Comparison of ENCODE assay signal across 8 cellular contexts in the genomic region with DNA sequence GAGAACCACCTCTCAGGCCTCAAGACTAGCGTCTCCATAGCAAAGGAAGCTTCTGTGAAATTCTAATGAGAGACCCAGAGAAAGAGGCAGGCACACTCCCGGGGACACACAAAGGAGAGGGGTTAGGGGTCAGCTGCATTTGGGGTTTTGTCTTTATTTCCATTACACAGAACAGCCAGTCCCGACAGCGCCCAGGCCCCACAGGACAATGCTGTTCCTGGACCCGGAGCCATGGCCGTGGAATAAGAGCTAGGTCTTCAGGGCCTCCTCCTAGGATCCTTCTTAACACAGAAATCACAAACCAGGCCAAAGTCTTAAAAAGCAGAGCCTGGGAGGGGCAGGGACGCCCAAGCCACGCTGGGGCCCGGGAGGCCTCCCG. TPM values are rescaled to one million over a fixed set of nuclear protein-coding genes. Genes with fewer than 3 reads are reported as not detected.
DNase-seq lines count a peak whose midpoint lies in the region; ATAC-seq and TF ChIP-seq lines count a peak whose summit lies in the region.

No MANE protein-coding gene starts in this region.

- H3K9ac ChIP-seq in KMS-11: peak overlapping the region; percentile 8; the same call in 1 of the 2 replicates

- no peaks in the 10 kb centered on the region for H3K79me2 ChIP-seq in KMS-11 (ENCODE audit: insufficient read depth, low read depth)

- H3K4me3 ChIP-seq in AG09309 (ENCODE audit: control insufficient read depth, low read depth, low read length) (peak overlapping the region; percentile 3), KMS-11 (IDR thresholded peaks at IDR 0.05; ENCODE audit: insufficient read depth, low read depth, low read length) (no peak overlapping the region)
- H3K4me3 ChIP-seq in effector memory CD4-positive, alpha-beta T cell (ENCODE audit: insufficient read depth, low read depth, low read length, poor library complexity, severe bottlenecking): peak overlapping the region; percentile 61

- H3K27me3 Mint-ChIP-seq in natural killer cell treated with Interleukin-12 subunit alpha and Interleukin-12 subunit beta and Interleukin-15 and Interleukin-18, amount 100 ng/mL, for 72 hours: peaks cover 0 to 5% of the 10 kb centered on the region in 2 donors

- TF ChIP-seq CTCF in AG09309 (IDR thresholded peaks at IDR 0.05; ENCODE audit: control insufficient read depth, insufficient read depth, low read depth, low read length, missing control alignments) (no peak), KMS-11 (conservative IDR thresholded peaks at IDR 0.05; ENCODE audit: low read depth, low read length) (no peak)

- ATAC-seq in natural killer cell treated with Interleukin-12 subunit alpha and Interleukin-12 subunit beta and Interleukin-15 and Interleukin-18, amount 100 ng/mL, for 72 hours: no peak
- ATAC-seq in GM21786 (IDR thresholded peaks at IDR 0.05; ENCODE audit: unreplicated experiment) (no peak), left lobe of liver (no peak)

- H3K27me3 ChIP-seq in KMS-11 (ENCODE audit: insufficient read depth, low read depth): no peaks in the 10 kb centered on the region
- no peaks in the 10 kb centered on the region for H3K27me3 ChIP-seq in effector memory CD4-positive, alpha-beta T cell (replicated peaks; ENCODE audit: control insufficient read depth, insufficient read depth, low read length, poor library complexity, severe bottlenecking)

- no peaks in the 10 kb centered on the region for H3K9me3 Mint-ChIP-seq in natural killer cell treated with Interleukin-12 subunit alpha and Interleukin-12 subunit beta and Interleukin-15 and Interleukin-18, amount 100 ng/mL, for 72 hours

- no peaks in the 10 kb centered on the region for H3K36me3 ChIP-seq in KMS-11 (ENCODE audit: insufficient read depth)
- no peaks in the 10 kb centered on the region for H3K36me3 ChIP-seq in effector memory CD4-positive, alpha-beta T cell (ENCODE audit: control insufficient read depth, insufficient read depth, low read length)

- peak overlapping the region; percentile 91 for H3K4me2 ChIP-seq in KMS-11

- no peak for DNase-seq in AG09309 (ENCODE audit: low read depth)
- no peak for DNase-seq in effector memory CD4-positive, alpha-beta T cell
- DNase-seq in natural killer cell treated with Interleukin-12 subunit alpha and Interleukin-12 subunit beta and Interleukin-15 and Interleukin-18, amount 100 ng/mL, for 72 hours (ENCODE audit: low spot score): no peak
- DNase-seq in HT-29 (ENCODE audit: low spot score): no peak
- no peak for DNase-seq in NCI-H2107 (lab: John Stamatoyannopoulos, UW)
- no peak for DNase-seq in left lobe of liver (ENCODE audit: low spot score)

- H3K4me1 Mint-ChIP-seq in natural killer cell treated with Interleukin-12 subunit alpha and Interleukin-12 subunit beta and Interleukin-15 and Interleukin-18, amount 100 ng/mL, for 72 hours (ENCODE audit: low read depth in 2 of 2): peaks cover 0 to 4% of the 10 kb centered on the region in 2 donors

- H4K20me1 ChIP-seq in KMS-11 (ENCODE audit: insufficient read depth): no peaks in the 10 kb centered on the region

- H3K9me3 ChIP-seq in effector memory CD4-positive, alpha-beta T cell (ENCODE audit: control insufficient read depth, low read length): no peaks in the 10 kb centered on the region

- peak overlapping the region; percentile 83 for H2AFZ ChIP-seq in KMS-11 (ENCODE audit: low read depth)

- no peaks in the 10 kb centered on the region for H3K36me3 Mint-ChIP-seq in natural killer cell treated with Interleukin-12 subunit alpha and Interleukin-12 subunit beta and Interleukin-15 and Interleukin-18, amount 100 ng/mL, for 72 hours

- no peak overlapping the region for H3K27ac ChIP-seq in KMS-11
- peak overlapping the region; percentile 42 for H3K27ac ChIP-seq in effector memory CD4-positive, alpha-beta T cell (ENCODE audit: insufficient read depth, low read length, poor library complexity, severe bottlenecking)

- peaks cover 11% of the 10 kb centered on the region for H3K4me1 ChIP-seq in KMS-11 (ENCODE audit: low read depth, poor library complexity, severe bottlenecking)
- H3K4me1 ChIP-seq in effector memory CD4-positive, alpha-beta T cell (ENCODE audit: control insufficient read depth, insufficient read depth, low read length, poor library complexity, severe bottlenecking): peaks cover 20% of the 10 kb centered on the region

- no peak overlapping the region for H3K27ac Mint-ChIP-seq in natural killer cell treated with Interleukin-12 subunit alpha and Interleukin-12 subunit beta and Interleukin-15 and Interleukin-18, amount 100 ng/mL, for 72 hours

- peak overlapping the region; percentile 64 for H3K4me3 Mint-ChIP-seq in natural killer cell treated with Interleukin-12 subunit alpha and Interleukin-12 subunit beta and Interleukin-15 and Interleukin-18, amount 100 ng/mL, for 72 hours

RNA-seq across cellular contexts. Expression of a gene that starts 22.8 kb away (rescaled TPM):
- total RNA-seq in natural killer cell treated with Interleukin-12 subunit alpha and Interleukin-12 subunit beta and Interleukin-15 and Interleukin-18, amount 100 ng/mL, for 72 hours: 1 to 10 TPM in 1 of 2 donors, under 1 TPM in 1; 0.59 to 3.4 TPM
- 25.4 and 28.1 TPM in 2 replicates for total RNA-seq in HT-29 (2014; rRNA removed; shearing (Covaris generic))
- 17.0 TPM for total RNA-seq in left lobe of liver
